In the genomic region with DNA sequence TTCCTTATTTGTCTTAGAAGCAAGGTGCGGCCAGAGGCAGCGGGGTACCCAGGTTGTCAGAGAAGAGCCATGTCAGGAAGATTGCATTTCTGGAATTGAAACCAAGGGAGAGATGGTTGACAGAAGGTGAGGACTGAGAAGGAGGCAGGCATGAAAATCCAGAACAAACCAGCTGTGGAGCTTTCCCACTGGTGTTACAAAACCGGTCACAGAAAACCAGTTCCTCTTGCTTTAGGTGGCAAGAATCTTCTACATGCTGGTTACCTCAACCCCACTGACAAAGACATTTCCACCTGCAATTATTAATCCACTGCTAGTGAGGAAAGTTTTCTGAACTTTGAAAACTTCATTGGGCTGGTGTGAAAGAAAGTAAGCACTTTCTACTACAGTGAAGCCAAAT, we compare ENCODE assay signal across 14 cellular contexts.
A peak's percentile ranks its signal among the peaks of the same experiment; 100 is the strongest.
DNase-seq lines count a peak whose midpoint lies in the region; ATAC-seq, FAIRE-seq and TF ChIP-seq lines count a peak whose summit lies in the region.
"Had no signal": no experiment of that assay in that cellular context is flagged by ENCODE, and none has a peak within 500 bp of the region (broad histone marks: within the 10 kb centered on the region; RNA-seq: fewer than 3 reads in every experiment).

No MANE protein-coding gene starts in this region.

- H3K4me1 ChIP-seq in pancreas, result peaks cover 0 to 11% (median 0%) of the 10 kb centered on the region in 3 donors

- no peaks in the 10 kb centered on the region for H3K9me3 ChIP-seq in pancreas

- intact Hi-C loops in pancreas (cut with DNase I) (no loop called here), Right ventricle myocardium inferior (cut with DNase I) (no loop called here)

- DNase-seq in GF-D8 (lab: John Stamatoyannopoulos, UW) (peak; percentile 58), MV-4-11 (lab: John Stamatoyannopoulos, UW) (peak; percentile 25), pancreas (no peak), Right ventricle myocardium inferior (ENCODE audit: missing footprints) (no peak), HTR-8/SVneo (ENCODE audit: insufficient read length, low spot score) (no peak)
- DNase-seq: dorsolateral prefrontal cortex, glutamatergic neuron, left colon, NCI-H226 had no signal

- no peak overlapping the region for H3K4me3 ChIP-seq in pancreas
- H3K4me3 ChIP-seq: dorsolateral prefrontal cortex, SK-N-MC had no signal

- ATAC-seq in pancreas (peak in 3 of 4 donors; percentile 36 to 65 (median 48)), HG02763 (IDR thresholded peaks at IDR 0.05; ENCODE audit: unreplicated experiment) (no peak), Right ventricle myocardium inferior (no peak), HG03280 (IDR thresholded peaks at IDR 0.05; ENCODE audit: unreplicated experiment) (no peak)
- ATAC-seq: HCT116, left colon had no signal

- no peak for TF ChIP-seq CTCF in pancreas (IDR thresholded peaks at IDR 0.05)

- no peaks in the 10 kb centered on the region for H3K27me3 ChIP-seq in pancreas
- H3K27me3 ChIP-seq: dorsolateral prefrontal cortex had no signal

- no peaks in the 10 kb centered on the region for H3K36me3 ChIP-seq in pancreas

- H3K27ac ChIP-seq in cingulate gyrus (ENCODE audit: low read depth, low read length) (peak overlapping the region; percentile 19), pancreas (peak overlapping the region in 3 of 4 donors; percentile 12 to 74 (median 72))
- H3K27ac ChIP-seq: SK-N-MC had no signal

- no peak for FAIRE-seq in pancreas (lab: Jason Lieb, UNC)
- FAIRE-seq in HTR-8/SVneo (lab: Jason Lieb, UNC), result no peak

- 70 to 74% methylated on average over 3 of the region's 3 CpGs for WGBS in pancreas, 2 donors

Comparison
In these comparisons a context has a peak if more than half of its experiments do, and no peak if none do; other contexts are left out.
1. DNase-seq: peak in GF-D8 (single experiment) and MV-4-11 (single experiment); none in pancreas (0 of 6), Right ventricle myocardium inferior (single experiment) and HTR-8/SVneo (single experiment).
2. ATAC-seq: peak in pancreas (3 of 4); none in HG02763 (single experiment), Right ventricle myocardium inferior (single experiment) and HG03280 (single experiment).